In the genomic region with DNA sequence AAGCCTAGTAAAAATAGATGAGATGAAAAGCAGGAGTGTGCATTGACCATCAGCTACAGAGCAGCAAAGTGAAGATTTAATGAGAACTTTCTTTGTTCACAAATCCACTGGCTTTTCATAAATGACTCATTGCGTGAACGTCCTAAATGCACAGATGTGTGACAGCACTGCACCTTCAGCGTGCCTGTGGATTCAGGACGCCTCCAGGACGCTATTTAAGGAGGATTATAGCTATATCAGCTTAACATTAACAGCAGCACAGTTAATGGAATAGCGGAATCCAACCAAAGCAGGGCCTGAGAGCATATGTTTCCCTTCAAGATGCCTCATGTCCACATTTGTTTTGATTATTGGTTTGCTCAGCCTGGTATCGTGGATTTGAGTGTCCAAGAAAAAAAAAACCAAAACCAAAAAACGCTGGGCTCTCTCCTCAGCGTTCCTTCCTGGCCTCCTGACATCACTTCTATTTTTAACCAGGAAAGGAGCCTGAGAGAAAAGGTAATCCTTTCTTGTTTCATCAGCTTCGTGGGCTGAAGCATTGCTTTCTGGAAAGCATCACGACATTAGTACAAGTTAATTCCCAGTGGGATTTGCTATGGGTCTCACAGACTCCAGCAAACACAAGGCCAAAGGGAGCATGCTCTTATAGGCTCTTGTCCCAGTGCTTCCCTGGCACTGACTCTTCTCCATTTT, we compare ENCODE assay signal across 13 cellular contexts.
"Had no signal": no experiment of that assay in that cellular context is flagged by ENCODE, and none has a peak within 500 bp of the region (broad histone marks: within the 10 kb centered on the region; RNA-seq: fewer than 3 reads in every experiment).

No MANE protein-coding gene starts in this region.

- H3K27ac ChIP-seq: breast epithelium, esophagus squamous epithelium, left ventricle myocardium inferior, tibial nerve had no signal

- H3K27ac Mint-ChIP-seq: activated T-helper 1 cell treated with anti-CD3 and anti-CD28 coated beads, Interleukin-12 subunit alpha, Interleukin-12 subunit beta, Interleukin-2, Interleukin-4 antibody, amounts not matched to agents 30 ng/mL and 10 ng/mL and 1 ng/mL, durations not matched to agents 14 hours and 24 hours and 36 hours; memory B cell; T-helper 1 cell treated with Interleukin-12 subunit alpha and Interleukin-12 subunit beta and Interleukin-4 antibody, amounts not matched to agents 30 μg/mL and 1 μg/mL, for 36 hours; WTC11 had no signal

- H3K27me3 Mint-ChIP-seq: memory B cell had no signal

- ATAC-seq: WTC11 had no signal

- H3K36me3 ChIP-seq: breast epithelium, esophagus squamous epithelium, left ventricle myocardium inferior, tibial nerve had no signal

- H3K27me3 ChIP-seq: breast epithelium, esophagus squamous epithelium, tibial nerve had no signal

- H3K4me3 Mint-ChIP-seq: activated T-helper 1 cell treated with anti-CD3 and anti-CD28 coated beads, Interleukin-12 subunit alpha, Interleukin-12 subunit beta, Interleukin-2, Interleukin-4 antibody, amounts not matched to agents 30 ng/mL and 10 ng/mL and 1 ng/mL, durations not matched to agents 14 hours and 24 hours and 36 hours; memory B cell; neural crest cell; T-helper 1 cell treated with Interleukin-12 subunit alpha and Interleukin-12 subunit beta and Interleukin-4 antibody, amounts not matched to agents 30 μg/mL and 1 μg/mL, for 36 hours; WTC11 had no signal

- H3K4me1 ChIP-seq: breast epithelium, left ventricle myocardium inferior, tibial nerve had no signal

- H3K4me1 Mint-ChIP-seq: memory B cell, WTC11 had no signal

- H3K9me3 Mint-ChIP-seq: activated T-helper 1 cell treated with anti-CD3 and anti-CD28 coated beads, Interleukin-12 subunit alpha, Interleukin-12 subunit beta, Interleukin-2, Interleukin-4 antibody, amounts not matched to agents 30 ng/mL and 10 ng/mL and 1 ng/mL, durations not matched to agents 14 hours and 24 hours and 36 hours; T-helper 1 cell treated with Interleukin-12 subunit alpha and Interleukin-12 subunit beta and Interleukin-4 antibody, amounts not matched to agents 30 μg/mL and 1 μg/mL, for 36 hours had no signal

- H3K36me3 Mint-ChIP-seq: memory B cell had no signal

- DNase-seq: activated CD4-positive, alpha-beta T cell treated with anti-CD3 and anti-CD28 coated beads for 48 hours; aorta; esophagus squamous epithelium; left ventricle myocardium inferior; stimulated activated CD4-positive, alpha-beta T cell treated with anti-CD3 and anti-CD28 coated beads, Interleukin-12 subunit alpha, Interleukin-12 subunit beta, amount 100 ng/mL, for 4 hours; stimulated activated CD4-positive, alpha-beta T cell treated with anti-CD3 and anti-CD28 coated beads, Interleukin-2, amount 100 ng/mL, for 24 hours had no signal

- H3K4me3 ChIP-seq: breast epithelium, esophagus squamous epithelium, left ventricle myocardium inferior, tibial nerve had no signal
